In genomic region chr14:72665259-72665658, GRCh38 we compare ENCODE assay signal across 14 cellular contexts.
DNase-seq lines count a peak whose midpoint lies in the region; ATAC-seq and TF ChIP-seq lines count a peak whose summit lies in the region.
"Had no signal": no experiment of that assay in that cellular context is flagged by ENCODE, and none has a peak within 500 bp of the region (broad histone marks: within the 10 kb centered on the region; RNA-seq: fewer than 3 reads in every experiment).

No MANE protein-coding gene starts in this region.

- ATAC-seq in activated T-helper 17 cell treated with anti-CD3 and anti-CD28 coated beads, Interleukin-2, amount 50 U/mL, for 72 hours (replicated peaks) = peak; percentile 85
- ATAC-seq: naive thymus-derived CD4-positive, alpha-beta T cell had no signal

- H3K27ac Mint-ChIP-seq in activated T-helper 17 cell treated with anti-CD3 and anti-CD28 coated beads, Interleukin-2, amount 50 U/mL, for 72 hours = peak overlapping the region; percentile 32
- H3K27ac Mint-ChIP-seq in neural progenitor cell = no peak overlapping the region
- H3K27ac Mint-ChIP-seq: activated CD4-positive, alpha-beta T cell treated with anti-CD3 and anti-CD28 coated beads, Interleukin-2, amount 10 ng/mL, durations not matched to agents 24 days and 14 days; CD4-positive, alpha-beta memory T cell; naive thymus-derived CD4-positive, alpha-beta T cell had no signal

- no peaks in the 10 kb centered on the region for H3K36me3 ChIP-seq in neural progenitor cell
- H3K36me3 ChIP-seq: tibial nerve had no signal

- no peaks in the 10 kb centered on the region for H3K4me1 ChIP-seq in neural progenitor cell
- H3K4me1 ChIP-seq: tibial nerve had no signal

- H3K4me3 ChIP-seq in neural progenitor cell = no peak overlapping the region
- H3K4me3 ChIP-seq: tibial nerve had no signal

- DNase-seq in ACHN = peak; percentile 93
- DNase-seq in GOT3 (lab: John Stamatoyannopoulos, UW) = peak; percentile 11
- peak; percentile 96 for DNase-seq in glomerular visceral epithelial cell (ENCODE audit: extremely low spot score)
- DNase-seq in GM13976 (ENCODE audit: low spot score) = no peak
- DNase-seq in NCI-H1694 treated with DMSO at 0.1 percent for 48 hours (lab: John Stamatoyannopoulos, UW) = no peak
- DNase-seq in neural progenitor cell (ENCODE audit: low spot score) = no peak
- no peak for DNase-seq in NCI-H2029 (lab: John Stamatoyannopoulos, UW)
- DNase-seq: activated CD4-positive, alpha-beta T cell treated with anti-CD3 and anti-CD28 coated beads, Interleukin-2, amount 10 ng/mL, durations not matched to agents 24 days and 14 days; caudate nucleus; CD4-positive, alpha-beta memory T cell; naive thymus-derived CD4-positive, alpha-beta T cell; NCI-H146 had no signal

- in situ Hi-C loops in ACHN (cut with HindIII; ENCODE audit: low pct_ligation_motif_present, low pct_unique_long_range_greater_than_20kb, low sequenced_read_pairs) = no loop called here
- in situ Hi-C loops in GM13976 (cut with MboI; ENCODE audit: low sequenced_read_pairs, unreplicated experiment) = no loop called here

- no peaks in the 10 kb centered on the region for H3F3A ChIP-seq in neural progenitor cell (ENCODE audit: low read depth)

- H3K4me3 Mint-ChIP-seq in activated T-helper 17 cell treated with anti-CD3 and anti-CD28 coated beads, Interleukin-2, amount 50 U/mL, for 72 hours = peak overlapping the region; percentile 31
- H3K4me3 Mint-ChIP-seq in neural progenitor cell = no peak overlapping the region
- H3K4me3 Mint-ChIP-seq: activated CD4-positive, alpha-beta T cell treated with anti-CD3 and anti-CD28 coated beads, Interleukin-2, amount 10 ng/mL, durations not matched to agents 24 days and 14 days; CD4-positive, alpha-beta memory T cell; naive thymus-derived CD4-positive, alpha-beta T cell had no signal

- no peaks in the 10 kb centered on the region for H3K36me3 Mint-ChIP-seq in activated T-helper 17 cell treated with anti-CD3 and anti-CD28 coated beads, Interleukin-2, amount 50 U/mL, for 72 hours (ENCODE audit: low read depth)
- H3K36me3 Mint-ChIP-seq in neural progenitor cell = no peaks in the 10 kb centered on the region
- H3K36me3 Mint-ChIP-seq: CD4-positive, alpha-beta memory T cell had no signal

- peaks cover 14% of the 10 kb centered on the region for H3K4me1 Mint-ChIP-seq in activated T-helper 17 cell treated with anti-CD3 and anti-CD28 coated beads, Interleukin-2, amount 50 U/mL, for 72 hours
- peaks cover 20% of the 10 kb centered on the region for H3K4me1 Mint-ChIP-seq in neural progenitor cell

- no peaks in the 10 kb centered on the region for H3K27me3 ChIP-seq in neural progenitor cell
- H3K27me3 ChIP-seq: tibial nerve had no signal

- no peak overlapping the region for H3K27ac ChIP-seq in neural progenitor cell
- H3K27ac ChIP-seq: tibial nerve had no signal

- no peak overlapping the region for H3K9ac ChIP-seq in neural progenitor cell

- H3K27me3 Mint-ChIP-seq in activated T-helper 17 cell treated with anti-CD3 and anti-CD28 coated beads, Interleukin-2, amount 50 U/mL, for 72 hours = peaks cover 14% of the 10 kb centered on the region
- no peaks in the 10 kb centered on the region for H3K27me3 Mint-ChIP-seq in neural progenitor cell (ENCODE audit: insufficient read depth, low read depth)

- no peaks in the 10 kb centered on the region for H3K9me3 ChIP-seq in neural progenitor cell (ENCODE audit: low read depth)
- H3K9me3 ChIP-seq: tibial nerve had no signal

- no peak overlapping the region for H3K4me2 ChIP-seq in neural progenitor cell

- no peak for TF ChIP-seq CTCF in GM13976 (IDR thresholded peaks at IDR 0.05; ENCODE audit: borderline replicate concordance, control extremely low read depth, extremely low read depth, insufficient read depth, missing control alignments)
- no peak for TF ChIP-seq CTCF in neural progenitor cell (IDR thresholded peaks at IDR 0.05)

- H2AFZ ChIP-seq in neural progenitor cell (replicated peaks) = no peak overlapping the region

- no peaks in the 10 kb centered on the region for H4K20me1 ChIP-seq in neural progenitor cell (ENCODE audit: low read depth)

- H3K9me3 Mint-ChIP-seq in activated T-helper 17 cell treated with anti-CD3 and anti-CD28 coated beads, Interleukin-2, amount 50 U/mL, for 72 hours = no peaks in the 10 kb centered on the region
- H3K9me3 Mint-ChIP-seq in neural progenitor cell = no peaks in the 10 kb centered on the region

- no peaks in the 10 kb centered on the region for H3K79me2 ChIP-seq in neural progenitor cell (ENCODE audit: low read depth)

Comparison
In these comparisons a context has a peak if more than half of its experiments do, and no peak if none do; other contexts are left out.
1. DNase-seq: peak in ACHN (single experiment), GOT3 (single experiment) and glomerular visceral epithelial cell (single experiment); none in GM13976 (single experiment), NCI-H1694 treated with DMSO at 0.1 percent for 48 hours (single experiment), neural progenitor cell (single experiment) and NCI-H2029 (single experiment).